8 cellular contexts compared by ENCODE assay signal in genomic region chr2:30072250-30072842, GRCh38.
A peak's percentile ranks its signal among the peaks of the same experiment; 100 is the strongest.
DNase-seq lines count a peak whose midpoint lies in the region; ATAC-seq lines count a peak whose summit lies in the region.

No MANE protein-coding gene starts in this region.

- ATAC-seq in HG03159 (IDR thresholded peaks at IDR 0.05; ENCODE audit: unreplicated experiment) (peak; percentile 79), GM21825 (IDR thresholded peaks at IDR 0.05; ENCODE audit: unreplicated experiment) (no peak)

- DNase-seq in GM03348 (ENCODE audit: low spot score), result peak; percentile 85
- DNase-seq in NCI-H446 treated with DMSO at 0.1 percent for 48 hours (lab: John Stamatoyannopoulos, UW), result peak; percentile 2
- peak; percentile 9 for DNase-seq in activated CD4-positive, CD25-positive, alpha-beta regulatory T cell treated with anti-CD3 and anti-CD28 coated beads, Interleukin-2, amount 50 U/mL, for 16 hours (ENCODE audit: low read depth, low spot score)
- peak; percentile 73 for DNase-seq in cerebellar cortex (ENCODE audit: low spot score)
- DNase-seq in left kidney (ENCODE audit: low read depth, low spot score), result peak; percentile 91
- peak; percentile 42 to 52 for DNase-seq in stimulated activated CD4-positive, alpha-beta T cell treated with anti-CD3 and anti-CD28 coated beads, Interleukin-4, amount 100 ng/mL, for 48 hours (ENCODE audit: low read depth in 2 of 2)

Comparison
In these comparisons a context has a peak if more than half of its experiments do, and no peak if none do; other contexts are left out.
1. DNase-seq: peak in every context shown above with its lines; median percentile 91 in left kidney; 85 in GM03348; 73 in cerebellar cortex; 47 in stimulated activated CD4-positive, alpha-beta T cell treated with anti-CD3 and anti-CD28 coated beads, Interleukin-4, amount 100 ng/mL, for 48 hours; 9 in activated CD4-positive, CD25-positive, alpha-beta regulatory T cell treated with anti-CD3 and anti-CD28 coated beads, Interleukin-2, amount 50 U/mL, for 16 hours; 2 in NCI-H446 treated with DMSO at 0.1 percent for 48 hours.